Comparison of ENCODE assay signal across 8 cellular contexts in the genomic region with DNA sequence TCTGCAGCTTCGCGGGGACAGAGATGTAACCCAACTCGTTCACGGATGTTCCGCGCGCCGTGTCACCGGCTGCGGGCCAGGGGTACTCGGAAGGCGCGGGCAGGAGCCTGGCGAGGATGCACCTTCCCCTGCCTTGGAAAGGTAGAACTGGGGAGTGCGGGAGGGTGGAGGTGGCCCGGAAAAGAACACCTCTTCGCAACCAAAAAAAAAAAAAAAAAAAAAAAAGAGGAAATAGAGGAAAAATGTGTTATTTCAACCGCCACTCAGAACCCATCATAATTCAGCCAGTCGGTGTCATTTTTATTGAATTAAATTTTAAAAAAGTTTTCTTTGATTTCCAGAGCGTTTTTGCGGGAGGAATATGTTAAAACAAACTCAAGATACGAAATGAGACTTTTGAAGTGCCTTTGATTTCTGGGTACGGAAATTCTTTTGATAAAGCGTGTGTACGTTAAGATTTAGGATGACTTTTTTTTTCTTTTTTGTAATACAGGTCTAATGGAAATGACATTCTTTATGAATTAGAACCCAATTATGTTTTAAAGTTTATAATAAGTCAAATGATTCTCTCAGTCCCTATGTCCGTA. TPM values are rescaled to one million over a fixed set of nuclear protein-coding genes. Genes with fewer than 3 reads are reported as not detected.
DNase-seq lines count a peak whose midpoint lies in the region; ATAC-seq and TF ChIP-seq lines count a peak whose summit lies in the region.

No MANE protein-coding gene starts in this region.

- H2AFZ ChIP-seq in IMR-90 (replicated peaks; ENCODE audit: low read length, poor library complexity), result peak overlapping the region; percentile 88

- peak overlapping the region; percentile 86 for H2BK5ac ChIP-seq in IMR-90 (ENCODE audit: low read depth, low read length, poor library complexity, severe bottlenecking)

- H3K9me1 ChIP-seq in IMR-90 (ENCODE audit: insufficient read depth, low read length), result peaks cover 2% of the 10 kb centered on the region; the same call in 1 of the 2 replicates

- H3K79me1 ChIP-seq in IMR-90 (ENCODE audit: low read depth in 1 of 2, low read length in 2 of 2), result peaks cover 9 to 35% of the 10 kb centered on the region in 2 experiments

- POLR2A ChIA-PET in IMR-90 (lab: Charles Lee; ENCODE audit: unreplicated experiment), result interaction anchor here (0.6 to 1.6 kb wide), 4 partner anchors 10 to 438 kb away, joined by 3 to 11 read pairs (median 4); no protein-coding TSS in a partner anchor

- no peaks in the 10 kb centered on the region for H3K9me3 ChIP-seq in BE2C
- H3K9me3 ChIP-seq in IMR-90 (ENCODE audit: control insufficient read depth, insufficient read depth, low read length), result no peaks in the 10 kb centered on the region
- H3K9me3 ChIP-seq in muscle layer of duodenum (ENCODE audit: control insufficient read depth in 1 of 2, low read length in 2 of 2), result no peaks in the 10 kb centered on the region

- H3K36me3 Mint-ChIP-seq in central memory CD8-positive, alpha-beta T cell (ENCODE audit: insufficient read depth), result peaks cover 42% of the 10 kb centered on the region

- intact Hi-C loops in IMR-90 (cut with micrococcal nuclease), result loop anchor here (1.0 to 10.0 kb wide), 5 partner anchors 9 to 1439 kb away; a partner anchor contains a TSS

- no peaks in the 10 kb centered on the region for H3K9me3 Mint-ChIP-seq in central memory CD8-positive, alpha-beta T cell

- peaks cover 21% of the 10 kb centered on the region for H3K36me3 ChIP-seq in BE2C
- H3K36me3 ChIP-seq in IMR-90 (ENCODE audit: control insufficient read depth, insufficient read depth, low read length), result peaks cover 3% of the 10 kb centered on the region; the same call in 1 of the 2 replicates
- peaks cover 5 to 11% of the 10 kb centered on the region in 2 donors for H3K36me3 ChIP-seq in muscle layer of duodenum (ENCODE audit: control insufficient read depth in 1 of 2, insufficient read depth in 2 of 2, low read length in 2 of 2)

- TF ChIP-seq RAD21 in IMR-90 (IDR thresholded peaks at IDR 0.05; ENCODE audit: low read length), result no peak

- no peaks in the 10 kb centered on the region for H4K20me1 ChIP-seq in IMR-90 (ENCODE audit: insufficient read depth, low read length)

- 0% methylated on average over 2 of the region's 26 CpGs; no CpG with 5 or more reads in 1 of the 2 experiments for WGBS in IMR-90 (ENCODE audit: extremely low coverage in 2 of 2, insufficient read length in 1 of 2), 2 experiments

- TF ChIP-seq POLR2A in IMR-90 (IDR thresholded peaks at IDR 0.05; ENCODE audit: low read depth, low read length), result peak; percentile 76

- peak overlapping the region; percentile 83 for H3K4ac ChIP-seq in IMR-90 (ENCODE audit: low read depth, low read length)

- peaks cover 32% of the 10 kb centered on the region for H3K4me1 Mint-ChIP-seq in central memory CD8-positive, alpha-beta T cell

- H2AK9ac ChIP-seq in IMR-90 (replicated peaks; ENCODE audit: low read depth, low read length, poor library complexity), result peak overlapping the region; percentile 52

- H3K27ac ChIP-seq in IMR-90 (ENCODE audit: insufficient read depth, low read length) (peak overlapping the region; percentile 83), muscle layer of duodenum (ENCODE audit: low read length) (peak overlapping the region; percentile 98)

- peak overlapping the region; percentile 100 for H3K27ac Mint-ChIP-seq in central memory CD8-positive, alpha-beta T cell (ENCODE audit: low read depth)

- DNase-seq in BE2C (no peak), IMR-90 (no peak), NCI-H1417 treated with DMSO at 0.1 percent for 48 hours (lab: John Stamatoyannopoulos, UW) (no peak)
- no peak for DNase-seq in central memory CD8-positive, alpha-beta T cell (ENCODE audit: low spot score in 2 of 2)
- DNase-seq in stimulated activated CD4-positive, alpha-beta T cell treated with anti-CD3 and anti-CD28 coated beads, Interleukin-15, amount 100 ng/mL, for 24 hours, result no peak

- H3K27me3 Mint-ChIP-seq in central memory CD8-positive, alpha-beta T cell, result no peaks in the 10 kb centered on the region

- peak overlapping the region; percentile 54; the same call in 1 of the 2 replicates for H3K14ac ChIP-seq in IMR-90 (replicated peaks; ENCODE audit: low read depth, low read length)

- H4K8ac ChIP-seq in IMR-90 (ENCODE audit: low read depth in 2 of 2, low read length in 2 of 2), result peak overlapping the region; percentile 0 to 59

- peak overlapping the region; percentile 88 for H3K23ac ChIP-seq in IMR-90 (ENCODE audit: low read depth, low read length)

- H3K18ac ChIP-seq in IMR-90 (ENCODE audit: low read depth, low read length), result peak overlapping the region; percentile 0

- H3K4me1 ChIP-seq in BE2C, result no peaks in the 10 kb centered on the region
- H3K4me1 ChIP-seq in IMR-90 (ENCODE audit: control insufficient read depth, insufficient read depth, low read length), result no peaks in the 10 kb centered on the region; the same call in 1 of the 2 replicates
- H3K4me1 ChIP-seq in muscle layer of duodenum (ENCODE audit: control insufficient read depth in 1 of 2, insufficient read depth in 2 of 2, low read length in 2 of 2), result peaks cover 8 to 20% of the 10 kb centered on the region in 2 donors

- H3K4me3 ChIP-seq in BE2C (ENCODE audit: low read depth, low read length) (peak overlapping the region; percentile 92), IMR-90 (ENCODE audit: insufficient read depth, low read depth, low read length) (peak overlapping the region; percentile 94), muscle layer of duodenum (ENCODE audit: low read depth in 1 of 2, low read length in 2 of 2) (peak overlapping the region; percentile 70 to 81)

- no peaks in the 10 kb centered on the region for H3K27me3 ChIP-seq in BE2C
- no peaks in the 10 kb centered on the region for H3K27me3 ChIP-seq in IMR-90 (ENCODE audit: control insufficient read depth, insufficient read depth, low read length)
- H3K27me3 ChIP-seq in muscle layer of duodenum (ENCODE audit: low read depth, low read length), result no peaks in the 10 kb centered on the region

- TF ChIP-seq CTCF in BE2C (IDR thresholded peaks at IDR 0.05; ENCODE audit: low read depth, low read length), result no peak
- no peak for TF ChIP-seq CTCF in IMR-90 (conservative IDR thresholded peaks at IDR 0.05; ENCODE audit: low read depth, low read length)

- H3K4me3 Mint-ChIP-seq in central memory CD8-positive, alpha-beta T cell, result peak overlapping the region; percentile 97

- ATAC-seq in IMR-90 (ENCODE audit: low read depth) (no peak), HG02884 (IDR thresholded peaks at IDR 0.05; ENCODE audit: unreplicated experiment) (no peak), GM18868 (IDR thresholded peaks at IDR 0.05; ENCODE audit: unreplicated experiment) (no peak)
- ATAC-seq in central memory CD8-positive, alpha-beta T cell (replicated peaks; ENCODE audit: extremely low read depth, poor library complexity, severe bottlenecking), result no peak

- in situ Hi-C loops in IMR-90 (cut with MboI; ENCODE audit: low sequenced_read_pairs), result no loop called here

- peak overlapping the region; percentile 48 for H4K91ac ChIP-seq in IMR-90 (ENCODE audit: insufficient read depth, low read depth, low read length)

- H3K56ac ChIP-seq in IMR-90 (ENCODE audit: extremely low read depth, insufficient read depth, low read length), result peak overlapping the region; percentile 76

- H2BK15ac ChIP-seq in IMR-90 (ENCODE audit: low read depth, low read length), result peak overlapping the region; percentile 9; the same call in 1 of the 3 replicates

- H2BK20ac ChIP-seq in IMR-90 (ENCODE audit: low read depth, low read length), result no peak overlapping the region

- CTCF ChIA-PET in IMR-90 (lab: Yijun Ruan, JAX), result interaction anchor here (0.9 kb wide), 1 partner anchor 11 kb away, joined by 8 read pairs; no protein-coding TSS in a partner anchor

- H2BK120ac ChIP-seq in IMR-90 (ENCODE audit: low read depth, low read length), result peak overlapping the region; percentile 82; the same call in 1 of the 2 replicates

- peak overlapping the region; percentile 59; the same call in 1 of the 2 replicates for H2AK5ac ChIP-seq in IMR-90 (ENCODE audit: low read depth, low read length)

- H3K9ac ChIP-seq in IMR-90 (ENCODE audit: low read depth, low read length), result peak overlapping the region; percentile 77

- peak overlapping the region; percentile 93 for H3K4me2 ChIP-seq in IMR-90 (ENCODE audit: low read depth, low read length)

- H4K5ac ChIP-seq in IMR-90 (ENCODE audit: low read depth, low read length), result peak overlapping the region; percentile 8; the same call in 1 of the 2 replicates

- BruUV-seq in IMR-90 (replicated peaks; lab: Mats Ljungman, UMichigan), result no TSS peak

- dilution Hi-C loops in IMR-90 (cut with HindIII; ENCODE audit: low sequenced_read_pairs, unreplicated experiment), result no loop called here

TF ChIP-seq in IMR-90, 13 proteins besides CTCF, POLR2A, EP300 and RAD21:
- TF ChIP-seq, protein P1, sequence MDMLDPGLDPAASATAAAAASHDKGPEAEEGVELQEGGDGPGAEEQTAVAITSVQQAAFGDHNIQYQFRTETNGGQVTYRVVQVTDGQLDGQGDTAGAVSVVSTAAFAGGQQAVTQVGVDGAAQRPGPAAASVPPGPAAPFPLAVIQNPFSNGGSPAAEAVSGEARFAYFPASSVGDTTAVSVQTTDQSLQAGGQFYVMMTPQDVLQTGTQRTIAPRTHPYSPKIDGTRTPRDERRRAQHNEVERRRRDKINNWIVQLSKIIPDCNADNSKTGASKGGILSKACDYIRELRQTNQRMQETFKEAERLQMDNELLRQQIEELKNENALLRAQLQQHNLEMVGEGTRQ (IDR thresholded peaks at IDR 0.05; ENCODE audit: low read depth, low read length), result no peak
- peak; percentile 39 for TF ChIP-seq CHD1 (IDR thresholded peaks at IDR 0.05; ENCODE audit: low read depth, low read length)

RNA-seq across cellular contexts. Expression of a gene that starts 8.9 kb away (rescaled TPM):
- polyA plus RNA-seq in BE2C (2012; ENCODE audit: insufficient read depth, insufficient read length, low read depth), result 105 TPM
- total RNA-seq in IMR-90 (2012; rRNA removed), result 17.4 and 28.1 TPM in 2 replicates
- 7.9 and 13.9 TPM in 2 replicates for polyA plus RNA-seq in IMR-90 (2012; rRNA removed)
- 8.7 and 9.0 TPM in 2 replicates for polyA plus RNA-seq in IMR-90 (2012; cell fraction: cytosol; rRNA removed)
- polyA plus RNA-seq in IMR-90 (2012; cell fraction: nucleus; rRNA removed; ENCODE audit: low replicate concordance), result 6.1 and 9.4 TPM in 2 replicates

RNA-seq across cellular contexts. Expression of a gene that starts 30.1 kb away (rescaled TPM):
- polyA plus RNA-seq in BE2C (2012; ENCODE audit: insufficient read depth, insufficient read length, low read depth), result 5.6 TPM
- total RNA-seq in IMR-90 (2012; rRNA removed), result 0.28 and 0.36 TPM in 2 replicates
- 0.12 and 0.17 TPM in 2 replicates for polyA plus RNA-seq in IMR-90 (2012; rRNA removed)
- not detected in 2 replicates for polyA plus RNA-seq in IMR-90 (2012; cell fraction: cytosol; rRNA removed)
- 0.15 and 0.16 TPM in 2 replicates for polyA plus RNA-seq in IMR-90 (2012; cell fraction: nucleus; rRNA removed; ENCODE audit: low replicate concordance)

RNA-seq across cellular contexts. Expression of a gene that starts 59.4 kb away (rescaled TPM):
- 3.2 TPM for polyA plus RNA-seq in BE2C (2012; ENCODE audit: insufficient read depth, insufficient read length, low read depth)
- 4.2 and 4.5 TPM in 2 replicates for total RNA-seq in IMR-90 (2012; rRNA removed)
- 2.3 and 2.4 TPM in 2 replicates for polyA plus RNA-seq in IMR-90 (2012; rRNA removed)
- 1.0 and 1.5 TPM in 2 replicates for polyA plus RNA-seq in IMR-90 (2012; cell fraction: cytosol; rRNA removed)
- 4.5 and 10.6 TPM in 2 replicates for polyA plus RNA-seq in IMR-90 (2012; cell fraction: nucleus; rRNA removed; ENCODE audit: low replicate concordance)
